ENCODE assay signal across 18 cellular contexts in genomic region chr16:89660146-89660545, GRCh38. TPM values are rescaled to one million over a fixed set of nuclear protein-coding genes. Genes with fewer than 3 reads are reported as not detected.
A peak's percentile ranks its signal among the peaks of the same experiment; 100 is the strongest.
DNase-seq lines count a peak whose midpoint lies in the region; ATAC-seq, FAIRE-seq and TF ChIP-seq lines count a peak whose summit lies in the region.
"Had no signal": no experiment of that assay in that cellular context is flagged by ENCODE, and none has a peak within 500 bp of the region (broad histone marks: within the 10 kb centered on the region; RNA-seq: fewer than 3 reads in every experiment).

No MANE protein-coding gene starts in this region.

- no peaks in the 10 kb centered on the region for H3K9me3 ChIP-seq in CD4-positive, alpha-beta memory T cell (ENCODE audit: control insufficient read depth in 1 of 2, low read length in 2 of 2)
- H3K9me3 ChIP-seq: A549, Caco-2 had no signal

- POLR2A ChIA-PET in CD4-positive, alpha-beta memory T cell (lab: Charles Lee; ENCODE audit: partially characterized antibody) = no interaction called here
- POLR2A ChIA-PET in RWPE1 (lab: Yijun Ruan, JAX; ENCODE audit: low non-redundant PET) = no interaction called here

- peak overlapping the region; percentile 91 for H3K4me3 Mint-ChIP-seq in activated T-cell treated with anti-CD3 and anti-CD28 coated beads, Interleukin-2, amount 50 U/mL, for 24 hours
- H3K4me3 Mint-ChIP-seq in activated T-cell treated with anti-CD3 and anti-CD28 coated beads, Interleukin-2, amount 50 U/mL, for 72 hours = no peak overlapping the region
- peak overlapping the region in 6 of 8 donors; percentile 12 to 43 (median 34) for H3K4me3 Mint-ChIP-seq in CD4-positive, alpha-beta memory T cell
- H3K4me3 Mint-ChIP-seq in endothelial cell (ENCODE audit: unreplicated experiment) = peak overlapping the region; percentile 53
- H3K4me3 Mint-ChIP-seq in HFFc6 = no peak overlapping the region

- CTCF ChIA-PET in CD4-positive, alpha-beta memory T cell (lab: Charles Lee; ENCODE audit: partially characterized antibody) = no interaction called here
- CTCF ChIA-PET in RWPE1 (lab: Yijun Ruan, JAX) = interaction anchor here (0.6 kb wide), 1 partner anchor 68 kb away, joined by 3 read pairs; no protein-coding TSS in a partner anchor

- no peak for ATAC-seq in activated T-cell treated with anti-CD3 and anti-CD28 coated beads, Interleukin-2, amount 50 U/mL, for 72 hours (replicated peaks in 1 of 2)
- ATAC-seq: A549 had no signal

- H3K4me1 Mint-ChIP-seq in activated T-cell treated with anti-CD3 and anti-CD28 coated beads, Interleukin-2, amount 50 U/mL, for 24 hours (ENCODE audit: low read depth) = peaks cover 30% of the 10 kb centered on the region
- peaks cover 35% of the 10 kb centered on the region for H3K4me1 Mint-ChIP-seq in activated T-cell treated with anti-CD3 and anti-CD28 coated beads, Interleukin-2, amount 50 U/mL, for 72 hours (ENCODE audit: low read depth)
- H3K4me1 Mint-ChIP-seq in CD4-positive, alpha-beta memory T cell = peaks cover 13 to 35% (median 21%) of the 10 kb centered on the region in 4 donors
- H3K4me1 Mint-ChIP-seq in endothelial cell (ENCODE audit: unreplicated experiment) (peaks cover 8% of the 10 kb centered on the region), HFFc6 (ENCODE audit: low read depth) (peaks cover 12% of the 10 kb centered on the region)

- in situ Hi-C loops in G401 (cut with HindIII; ENCODE audit: low sequenced_read_pairs) = no loop called here

- FAIRE-seq in RCC 7860 (lab: Jason Lieb, UNC) = no peak
- FAIRE-seq: A549 had no signal

- no peak overlapping the region for H3K27ac ChIP-seq in CD4-positive, alpha-beta memory T cell (ENCODE audit: low read depth, low read length)
- peak overlapping the region; percentile 91 for H3K27ac ChIP-seq in RWPE1
- H3K27ac ChIP-seq: A549; BLaER1 treated with 17β-estradiol and CSF1 and Interleukin-3, amounts not matched to agents 10 nM and 100 nM; GM23248 had no signal

- H3K36me3 Mint-ChIP-seq in activated T-cell treated with anti-CD3 and anti-CD28 coated beads, Interleukin-2, amount 50 U/mL, for 24 hours (ENCODE audit: low read depth) = peaks cover 76% of the 10 kb centered on the region
- H3K36me3 Mint-ChIP-seq in activated T-cell treated with anti-CD3 and anti-CD28 coated beads, Interleukin-2, amount 50 U/mL, for 72 hours (ENCODE audit: insufficient read depth in 2 of 2) = peaks cover 5 to 11% of the 10 kb centered on the region in 2 donors
- peaks cover 8 to 19% of the 10 kb centered on the region in 2 donors for H3K36me3 Mint-ChIP-seq in CD4-positive, alpha-beta memory T cell
- H3K36me3 Mint-ChIP-seq in endothelial cell (ENCODE audit: low read depth, unreplicated experiment) (peaks cover 48% of the 10 kb centered on the region), HFFc6 (ENCODE audit: low read depth) (peaks cover 42% of the 10 kb centered on the region)

- H3K27ac Mint-ChIP-seq in activated T-cell treated with anti-CD3 and anti-CD28 coated beads, Interleukin-2, amount 50 U/mL, for 24 hours = no peak overlapping the region
- no peak overlapping the region for H3K27ac Mint-ChIP-seq in activated T-cell treated with anti-CD3 and anti-CD28 coated beads, Interleukin-2, amount 50 U/mL, for 72 hours
- peak overlapping the region in 3 of 7 donors; percentile 5 to 54 (median 12) for H3K27ac Mint-ChIP-seq in CD4-positive, alpha-beta memory T cell
- H3K27ac Mint-ChIP-seq in endothelial cell (ENCODE audit: unreplicated experiment) (no peak overlapping the region), HFFc6 (no peak overlapping the region)

- no peaks in the 10 kb centered on the region for H3K9me3 Mint-ChIP-seq in activated T-cell treated with anti-CD3 and anti-CD28 coated beads, Interleukin-2, amount 50 U/mL, for 24 hours
- no peaks in the 10 kb centered on the region for H3K9me3 Mint-ChIP-seq in activated T-cell treated with anti-CD3 and anti-CD28 coated beads, Interleukin-2, amount 50 U/mL, for 72 hours
- H3K9me3 Mint-ChIP-seq in CD4-positive, alpha-beta memory T cell = no peaks in the 10 kb centered on the region
- H3K9me3 Mint-ChIP-seq in endothelial cell (ENCODE audit: unreplicated experiment) (no peaks in the 10 kb centered on the region), HFFc6 (no peaks in the 10 kb centered on the region)

- no peaks in the 10 kb centered on the region for H3K27me3 ChIP-seq in CD4-positive, alpha-beta memory T cell (ENCODE audit: insufficient read depth, low read length)
- H3K27me3 ChIP-seq: BLaER1 treated with 17β-estradiol and CSF1 and Interleukin-3, amounts not matched to agents 10 nM and 100 nM had no signal

- peaks cover 16% of the 10 kb centered on the region for H3K4me1 ChIP-seq in CD4-positive, alpha-beta memory T cell (ENCODE audit: insufficient read depth, low read length)
- H3K4me1 ChIP-seq: Caco-2 had no signal

- no peak overlapping the region for H3K4me3 ChIP-seq in CD4-positive, alpha-beta memory T cell (ENCODE audit: low read length in 2 of 2)
- H3K4me3 ChIP-seq: A549; BLaER1 treated with 17β-estradiol and CSF1 and Interleukin-3, amounts not matched to agents 10 nM and 100 nM; GM23248 had no signal

- no peaks in the 10 kb centered on the region for H3K36me3 ChIP-seq in CD4-positive, alpha-beta memory T cell (ENCODE audit: insufficient read depth, low read length)

- intact Hi-C loops in CD4-positive, alpha-beta memory T cell (cut with micrococcal nuclease) = no loop called here

- H3K27me3 Mint-ChIP-seq in activated T-cell treated with anti-CD3 and anti-CD28 coated beads, Interleukin-2, amount 50 U/mL, for 24 hours = no peaks in the 10 kb centered on the region
- no peaks in the 10 kb centered on the region for H3K27me3 Mint-ChIP-seq in activated T-cell treated with anti-CD3 and anti-CD28 coated beads, Interleukin-2, amount 50 U/mL, for 72 hours (ENCODE audit: low read depth)
- no peaks in the 10 kb centered on the region for H3K27me3 Mint-ChIP-seq in CD4-positive, alpha-beta memory T cell
- H3K27me3 Mint-ChIP-seq in endothelial cell (ENCODE audit: unreplicated experiment) = peaks cover 15% of the 10 kb centered on the region
- peaks cover 2% of the 10 kb centered on the region for H3K27me3 Mint-ChIP-seq in HFFc6 (ENCODE audit: insufficient read depth)

- TF ChIP-seq CTCF in RWPE1 (conservative IDR thresholded peaks at IDR 0.05; ENCODE audit: low read depth) (no peak), endothelial cell (IDR thresholded peaks at IDR 0.05; ENCODE audit: unreplicated experiment) (no peak), HFFc6 (IDR thresholded peaks at IDR 0.05) (no peak)

- no peak for DNase-seq in activated T-cell treated with anti-CD3 and anti-CD28 coated beads, Interleukin-2, amount 50 U/mL, for 24 hours
- no peak for DNase-seq in activated T-cell treated with anti-CD3 and anti-CD28 coated beads, Interleukin-2, amount 50 U/mL, for 72 hours
- DNase-seq in CD4-positive, alpha-beta memory T cell = no peak
- DNase-seq in RWPE1 (ENCODE audit: low spot score) (no peak), endothelial cell (ENCODE audit: low spot score) (no peak), G401 (ENCODE audit: low spot score) (no peak), RCC 7860 (ENCODE audit: low spot score) (no peak), HFFc6 (no peak)
- DNase-seq: Caco-2, GM23248, Karpas-422, NCI-H1105 treated with DMSO at 0.1 percent for 48 hours, NCI-H187 treated with DMSO at 0.1 percent for 48 hours, NCI-H446, NCI-H69, SIG-M5 had no signal

RNA-seq across cellular contexts. Expression of gene SPATA33, which starts 2.5 kb away (rescaled TPM):
- total RNA-seq in activated T-cell treated with anti-CD3 and anti-CD28 coated beads, Interleukin-2, amount 50 U/mL, for 72 hours = 10 to 100 TPM in 1 of 2 donors, 1 to 10 TPM in 1; 10.0 to 12.1 TPM
- 10 to 100 TPM in 1 of 2 experiments, 1 to 10 TPM in 1; 8.6 to 10.5 TPM for total RNA-seq in CD4-positive, alpha-beta memory T cell
- 1 to 10 TPM; 2.5 to 5.7 TPM for polyA plus RNA-seq in CD4-positive, alpha-beta memory T cell
- total RNA-seq in endothelial cell (ENCODE audit: unreplicated experiment) = 13.8 TPM
- total RNA-seq in G401 (2014; rRNA removed; shearing (Covaris generic)) = 2.9 and 7.3 TPM in 2 replicates
- 10 to 100 TPM in 1 of 6 experiments, 1 to 10 TPM in 5; 6.3 to 10.1 (median 7.8) TPM for total RNA-seq in HFFc6 (2021; fragmentation: NEBNext Ultra II Directional; extraction: Animal tissue kit (Norgen Biotek cat#: 25700))

RNA-seq across cellular contexts. Expression of gene CHMP1A, which starts 2.6 kb away (rescaled TPM):
- 10 to 100 TPM; 65.0 to 68.1 TPM for total RNA-seq in activated T-cell treated with anti-CD3 and anti-CD28 coated beads, Interleukin-2, amount 50 U/mL, for 72 hours
- total RNA-seq in CD4-positive, alpha-beta memory T cell = 10 to 100 TPM; 77.3 to 88.9 TPM
- polyA plus RNA-seq in CD4-positive, alpha-beta memory T cell = 10 to 100 TPM; 66.5 to 83.9 TPM
- total RNA-seq in endothelial cell (ENCODE audit: unreplicated experiment) = 104 TPM
- 198 and 238 TPM in 2 replicates for total RNA-seq in G401 (2014; rRNA removed; shearing (Covaris generic))
- total RNA-seq in HFFc6 (2021; fragmentation: NEBNext Ultra II Directional; extraction: Animal tissue kit (Norgen Biotek cat#: 25700)) = 10 to 100 TPM; 85.6 to 93.1 (median 87.2) TPM

RNA-seq across cellular contexts. Expression of gene CDK10, which starts 26.3 kb away (rescaled TPM):
- 10 to 100 TPM; 66.6 to 83.2 TPM for total RNA-seq in activated T-cell treated with anti-CD3 and anti-CD28 coated beads, Interleukin-2, amount 50 U/mL, for 72 hours
- total RNA-seq in CD4-positive, alpha-beta memory T cell = 100 to 1,000 TPM; 134 to 140 TPM
- polyA plus RNA-seq in CD4-positive, alpha-beta memory T cell = 10 to 100 TPM; 24.8 to 33.5 TPM
- 83.2 TPM for total RNA-seq in endothelial cell (ENCODE audit: unreplicated experiment)
- 57.2 and 58.8 TPM in 2 replicates for total RNA-seq in G401 (2014; rRNA removed; shearing (Covaris generic))
- total RNA-seq in HFFc6 (2021; fragmentation: NEBNext Ultra II Directional; extraction: Animal tissue kit (Norgen Biotek cat#: 25700)) = 10 to 100 TPM; 45.5 to 61.7 (median 48.6) TPM

RNA-seq across cellular contexts. Expression of gene SPATA2L, which starts 41.4 kb away (rescaled TPM):
- 1 to 10 TPM; 6.1 to 6.5 TPM for total RNA-seq in activated T-cell treated with anti-CD3 and anti-CD28 coated beads, Interleukin-2, amount 50 U/mL, for 72 hours
- total RNA-seq in CD4-positive, alpha-beta memory T cell = 10 to 100 TPM; 12.7 to 13.1 TPM
- 10 to 100 TPM in 1 of 2 donors, 1 to 10 TPM in 1; 5.4 to 13.0 TPM for polyA plus RNA-seq in CD4-positive, alpha-beta memory T cell
- total RNA-seq in endothelial cell (ENCODE audit: unreplicated experiment) = 7.5 TPM
- total RNA-seq in G401 (2014; rRNA removed; shearing (Covaris generic)) = 94.8 and 114 TPM in 2 replicates
- total RNA-seq in HFFc6 (2021; fragmentation: NEBNext Ultra II Directional; extraction: Animal tissue kit (Norgen Biotek cat#: 25700)) = 1 to 10 TPM; 5.6 to 6.9 (median 5.9) TPM

RNA-seq across cellular contexts. Expression of gene DPEP1, which starts 46.7 kb away (rescaled TPM):
- not detected for total RNA-seq in activated T-cell treated with anti-CD3 and anti-CD28 coated beads, Interleukin-2, amount 50 U/mL, for 72 hours
- not detected for total RNA-seq in CD4-positive, alpha-beta memory T cell
- polyA plus RNA-seq in CD4-positive, alpha-beta memory T cell = not detected
- total RNA-seq in endothelial cell (ENCODE audit: unreplicated experiment) = 118 TPM
- total RNA-seq in G401 (2014; rRNA removed; shearing (Covaris generic)) = 0.55 TPM in 1 of 2 replicates, not detected in the other
- not detected for total RNA-seq in HFFc6 (2021; fragmentation: NEBNext Ultra II Directional; extraction: Animal tissue kit (Norgen Biotek cat#: 25700))
- total RNA-seq: GM23248 had no signal
- polyA plus RNA-seq: GM23248 had no signal

Comparison
In these comparisons a context has a peak if more than half of its experiments do, and no peak if none do; other contexts are left out.
1. H3K4me3 Mint-ChIP-seq: peak in activated T-cell treated with anti-CD3 and anti-CD28 coated beads, Interleukin-2, amount 50 U/mL, for 24 hours (single experiment), CD4-positive, alpha-beta memory T cell (6 of 8) and endothelial cell (single experiment); none in activated T-cell treated with anti-CD3 and anti-CD28 coated beads, Interleukin-2, amount 50 U/mL, for 72 hours (0 of 2) and HFFc6 (single experiment).